Comparison of ENCODE assay signal across 1 cellular context in genomic region chr15:101091080-101092017, GRCh38.
TF ChIP-seq lines count a peak whose summit lies in the region.

No MANE protein-coding gene starts in this region.

TF ChIP-seq in HepG2, 621 proteins besides CTCF, POLR2A, EP300 and RAD21 (continued from another document and continues in another):
- TF ChIP-seq USF2 (IDR thresholded peaks at IDR 0.05; ENCODE audit: low read depth, low read length): no peak
- no peak for TF ChIP-seq USF2 (CRISPR knock-in tag; IDR thresholded peaks at IDR 0.05; ENCODE audit: borderline replicate concordance)
- peak; percentile 70; the same call in 1 of the 2 replicates for TF ChIP-seq MYPOP (CRISPR knock-in tag; IDR thresholded peaks at IDR 0.05)
- TF ChIP-seq ZNF777 (CRISPR knock-in tag; IDR thresholded peaks at IDR 0.05): no peak
- TF ChIP-seq NAIF1 (CRISPR knock-in tag; IDR thresholded peaks at IDR 0.05; ENCODE audit: borderline replicate concordance): no peak
- 0 out of 2 replicates have a peak, but pooled peaks have one; percentile 64 for TF ChIP-seq ZNF343 (CRISPR knock-in tag; IDR thresholded peaks at IDR 0.05)
- TF ChIP-seq ZNF879 (CRISPR knock-in tag; IDR thresholded peaks at IDR 0.05): no peak
- peak; percentile 56 for TF ChIP-seq RBFOX2 (IDR thresholded peaks at IDR 0.05; ENCODE audit: low read depth, low read length)
- TF ChIP-seq ZNF737 (CRISPR knock-in tag; IDR thresholded peaks at IDR 0.05; ENCODE audit: borderline replicate concordance): no peak
- no peak for TF ChIP-seq LBX2 (CRISPR knock-in tag; IDR thresholded peaks at IDR 0.05; ENCODE audit: borderline replicate concordance)
- no peak for TF ChIP-seq ZNF781 (CRISPR knock-in tag; IDR thresholded peaks at IDR 0.05; ENCODE audit: borderline replicate concordance, not compliant biosample characterization)
- TF ChIP-seq E2F2 (CRISPR knock-in tag; IDR thresholded peaks at IDR 0.05; ENCODE audit: borderline replicate concordance): no peak
- TF ChIP-seq ZBTB7B (CRISPR knock-in tag; IDR thresholded peaks at IDR 0.05): 0 out of 2 replicates have a peak, but pooled peaks have one; percentile 30
- no peak for TF ChIP-seq ATF4 (CRISPR knock-in tag; IDR thresholded peaks at IDR 0.05)
- TF ChIP-seq ZNF235 (CRISPR knock-in tag; IDR thresholded peaks at IDR 0.05; ENCODE audit: borderline replicate concordance): no peak
- TF ChIP-seq POLR2AphosphoS2 (IDR thresholded peaks at IDR 0.05; ENCODE audit: low read depth, low read length): no peak
- TF ChIP-seq FOXK1 (CRISPR knock-in tag; IDR thresholded peaks at IDR 0.05; ENCODE audit: borderline replicate concordance, low read depth): peak; percentile 70; the same call in 1 of the 2 replicates
- no peak for TF ChIP-seq GZF1 (CRISPR knock-in tag; IDR thresholded peaks at IDR 0.05)
- TF ChIP-seq ZC3H13 (CRISPR knock-in tag; IDR thresholded peaks at IDR 0.05): no peak
- TF ChIP-seq ZNF33B (CRISPR knock-in tag; IDR thresholded peaks at IDR 0.05): no peak
- peak; percentile 45; the same call in 1 of the 2 replicates for TF ChIP-seq FOXJ3 (CRISPR knock-in tag; IDR thresholded peaks at IDR 0.05; ENCODE audit: borderline replicate concordance)
- no peak for TF ChIP-seq SP4 (CRISPR knock-in tag; IDR thresholded peaks at IDR 0.05)
- TF ChIP-seq ZNF503 (CRISPR knock-in tag; IDR thresholded peaks at IDR 0.05): 0 out of 2 replicates have a peak, but pooled peaks have one; percentile 55
- TF ChIP-seq ZSCAN30 (CRISPR knock-in tag; IDR thresholded peaks at IDR 0.05): no peak
- peak; percentile 50; the same call in 1 of the 2 replicates for TF ChIP-seq GABPB1 (CRISPR knock-in tag; IDR thresholded peaks at IDR 0.05)
- TF ChIP-seq AGO1 (IDR thresholded peaks at IDR 0.05; ENCODE audit: low read depth, low read length, poor library complexity, severe bottlenecking): no peak
- TF ChIP-seq ZNF432 (CRISPR knock-in tag; IDR thresholded peaks at IDR 0.05; ENCODE audit: borderline replicate concordance): no peak
- TF ChIP-seq MXD3 (CRISPR knock-in tag; IDR thresholded peaks at IDR 0.05): 0 out of 2 replicates have a peak, but pooled peaks have one; percentile 56
- no peak for TF ChIP-seq CHCHD3 (CRISPR knock-in tag; IDR thresholded peaks at IDR 0.05)
- peak; percentile 89; the same call in 1 of the 2 replicates for TF ChIP-seq ZNF580 (CRISPR knock-in tag; IDR thresholded peaks at IDR 0.05; ENCODE audit: borderline replicate concordance, low read depth)
- peak; percentile 72; the same call in 1 of the 2 replicates for TF ChIP-seq CREM (IDR thresholded peaks at IDR 0.05)
- TF ChIP-seq CREM (CRISPR knock-in tag; IDR thresholded peaks at IDR 0.05): no peak
- peak; percentile 82; the same call in 1 of the 2 replicates for TF ChIP-seq AHR (CRISPR knock-in tag; IDR thresholded peaks at IDR 0.05)
- no peak for TF ChIP-seq ZNF597 (CRISPR knock-in tag; IDR thresholded peaks at IDR 0.05)
- TF ChIP-seq ISL2 (CRISPR knock-in tag; IDR thresholded peaks at IDR 0.05): peak; percentile 81; the same call in 1 of the 2 replicates
- no peak for TF ChIP-seq ZNF512B (CRISPR knock-in tag; IDR thresholded peaks at IDR 0.05; ENCODE audit: borderline replicate concordance)
- TF ChIP-seq KDM6A (CRISPR knock-in tag; IDR thresholded peaks at IDR 0.05; ENCODE audit: low read depth): peak; percentile 62; the same call in 1 of the 2 replicates
- TF ChIP-seq BCLAF1 (IDR thresholded peaks at IDR 0.05): no peak
- TF ChIP-seq TMF1 (CRISPR knock-in tag; IDR thresholded peaks at IDR 0.05; ENCODE audit: low read depth): no peak
- TF ChIP-seq FOSL2 (CRISPR knock-in tag; IDR thresholded peaks at IDR 0.05): peak; percentile 65
- TF ChIP-seq SNAPC2 (CRISPR knock-in tag; IDR thresholded peaks at IDR 0.05): 0 out of 2 replicates have a peak, but pooled peaks have one; percentile 59
- no peak for TF ChIP-seq NFKB2 (CRISPR knock-in tag; IDR thresholded peaks at IDR 0.05; ENCODE audit: borderline replicate concordance)
- TF ChIP-seq KDM1A (CRISPR knock-in tag; IDR thresholded peaks at IDR 0.05): no peak
- TF ChIP-seq ZNF501 (CRISPR knock-in tag; IDR thresholded peaks at IDR 0.05): no peak
- no peak for TF ChIP-seq ATF6 (CRISPR knock-in tag; conservative IDR thresholded peaks at IDR 0.05)
- peak; percentile 91 for TF ChIP-seq ZNF629 (CRISPR knock-in tag; conservative IDR thresholded peaks at IDR 0.05)
